21 cellular contexts compared by ENCODE assay signal in genomic region chr17:66667090-66667489, GRCh38.
DNase-seq lines count a peak whose midpoint lies in the region; ATAC-seq and TF ChIP-seq lines count a peak whose summit lies in the region.
"Had no signal": no experiment of that assay in that cellular context is flagged by ENCODE, and none has a peak within 500 bp of the region (broad histone marks: within the 10 kb centered on the region; RNA-seq: fewer than 3 reads in every experiment).

No MANE protein-coding gene starts in this region.

- H3K4me3 ChIP-seq in CD4-positive, alpha-beta memory T cell (ENCODE audit: low read length in 2 of 2) = no peak overlapping the region
- no peak overlapping the region for H3K4me3 ChIP-seq in DND-41 (ENCODE audit: low read depth in 1 of 2, low read length in 2 of 2)
- H3K4me3 ChIP-seq: gastrocnemius medialis, GM23338, uterus had no signal

- CTCF ChIA-PET in CD4-positive, alpha-beta memory T cell (lab: Charles Lee; ENCODE audit: partially characterized antibody) = no interaction called here

- H3K9me3 ChIP-seq in CD4-positive, alpha-beta memory T cell (ENCODE audit: control insufficient read depth in 1 of 2, low read length in 2 of 2) = no peaks in the 10 kb centered on the region
- H3K9me3 ChIP-seq in DND-41 (ENCODE audit: insufficient read depth, low read length, severe bottlenecking) = no peaks in the 10 kb centered on the region
- H3K9me3 ChIP-seq: gastrocnemius medialis, uterus had no signal

- peak overlapping the region; percentile 65 to 97 (median 83) for H3K27ac Mint-ChIP-seq in CD4-positive, alpha-beta memory T cell
- H3K27ac Mint-ChIP-seq in activated T-helper 1 cell treated with anti-CD3 and anti-CD28 coated beads, Interleukin-12 subunit alpha, Interleukin-12 subunit beta, Interleukin-2, Interleukin-4 antibody, amounts not matched to agents 30 ng/mL and 10 ng/mL and 1 ng/mL, durations not matched to agents 14 hours and 24 hours and 36 hours = peak overlapping the region; percentile 88
- peak overlapping the region in 9 of 10 donors; percentile 23 to 87 (median 46) for H3K27ac Mint-ChIP-seq in naive thymus-derived CD8-positive, alpha-beta T cell
- H3K27ac Mint-ChIP-seq: GM23338, progenitor cell of endocrine pancreas had no signal

- H3K36me3 Mint-ChIP-seq in CD4-positive, alpha-beta memory T cell = peaks cover 4 to 17% of the 10 kb centered on the region in 2 donors
- peaks cover 34% of the 10 kb centered on the region for H3K36me3 Mint-ChIP-seq in activated T-helper 1 cell treated with anti-CD3 and anti-CD28 coated beads, Interleukin-12 subunit alpha, Interleukin-12 subunit beta, Interleukin-2, Interleukin-4 antibody, amounts not matched to agents 30 ng/mL and 10 ng/mL and 1 ng/mL, durations not matched to agents 14 hours and 24 hours and 36 hours (ENCODE audit: low read depth)
- peaks cover 0 to 11% (median 8%) of the 10 kb centered on the region in 3 donors for H3K36me3 Mint-ChIP-seq in naive thymus-derived CD8-positive, alpha-beta T cell

- H2AFZ ChIP-seq in DND-41 (ENCODE audit: low read depth, low read length) = no peak overlapping the region
- H2AFZ ChIP-seq: GM23338 had no signal

- peaks cover 29% of the 10 kb centered on the region for H4K20me1 ChIP-seq in DND-41 (ENCODE audit: insufficient read depth, low read length)

- H3K9ac ChIP-seq in DND-41 (ENCODE audit: low read depth, low read length) = no peak overlapping the region

- DNase-seq in CD4-positive, alpha-beta memory T cell = no peak
- DNase-seq in DND-41 (no peak), NCI-H1417 treated with DMSO at 0.1 percent for 48 hours (lab: John Stamatoyannopoulos, UW) (no peak)
- no peak for DNase-seq in activated T-helper 1 cell treated with anti-CD3 and anti-CD28 coated beads, Interleukin-12 subunit alpha, Interleukin-12 subunit beta, Interleukin-2, Interleukin-4 antibody, amounts not matched to agents 30 ng/mL and 10 ng/mL and 1 ng/mL, durations not matched to agents 14 hours and 24 hours and 36 hours (ENCODE audit: low spot score)
- no peak for DNase-seq in naive thymus-derived CD8-positive, alpha-beta T cell
- DNase-seq in activated CD8-positive, alpha-beta memory T cell treated with anti-CD3 and anti-CD28 coated beads, Interleukin-2, amount 50 U/mL, for 48 hours = no peak
- DNase-seq: EL, gastrocnemius medialis, hippocampal formation, Karpas-422, left cardiac atrium, NCI-H1694, NCI-H446 treated with DMSO at 0.1 percent for 48 hours, uterus had no signal

- peaks cover 52% of the 10 kb centered on the region for H3K4me1 ChIP-seq in CD4-positive, alpha-beta memory T cell (ENCODE audit: insufficient read depth, low read length)
- peaks cover 17% of the 10 kb centered on the region for H3K4me1 ChIP-seq in DND-41 (ENCODE audit: insufficient read depth, low read length)
- H3K4me1 ChIP-seq: uterus had no signal

- H3K27me3 ChIP-seq in CD4-positive, alpha-beta memory T cell (ENCODE audit: insufficient read depth, low read length) = no peaks in the 10 kb centered on the region
- H3K27me3 ChIP-seq in DND-41 (ENCODE audit: insufficient read depth, low read length, poor library complexity) = no peaks in the 10 kb centered on the region
- H3K27me3 ChIP-seq: gastrocnemius medialis, uterus had no signal

- 0 out of 3 replicates have a peak, but pooled peaks have one; percentile 2 for ATAC-seq in DND-41 (ENCODE audit: insufficient read depth, low read depth)
- no peak for ATAC-seq in naive thymus-derived CD8-positive, alpha-beta T cell
- ATAC-seq in HG03354 (IDR thresholded peaks at IDR 0.05; ENCODE audit: poor library complexity, severe bottlenecking, unreplicated experiment) = no peak
- ATAC-seq: gastrocnemius medialis, GM23338, HepG2, left cardiac atrium, sciatic nerve had no signal

- H3K27ac ChIP-seq in CD4-positive, alpha-beta memory T cell (ENCODE audit: low read depth, low read length) = no peak overlapping the region
- H3K27ac ChIP-seq in DND-41 (ENCODE audit: low read length) = no peak overlapping the region
- H3K27ac ChIP-seq: C4-2B, gastrocnemius medialis, RWPE1, uterus had no signal

- peak overlapping the region in 7 of 8 donors; percentile 47 to 77 (median 63) for H3K4me3 Mint-ChIP-seq in CD4-positive, alpha-beta memory T cell
- peak overlapping the region; percentile 67 for H3K4me3 Mint-ChIP-seq in activated T-helper 1 cell treated with anti-CD3 and anti-CD28 coated beads, Interleukin-12 subunit alpha, Interleukin-12 subunit beta, Interleukin-2, Interleukin-4 antibody, amounts not matched to agents 30 ng/mL and 10 ng/mL and 1 ng/mL, durations not matched to agents 14 hours and 24 hours and 36 hours
- peak overlapping the region in 9 of 10 donors; percentile 23 to 77 (median 62) for H3K4me3 Mint-ChIP-seq in naive thymus-derived CD8-positive, alpha-beta T cell
- H3K4me3 Mint-ChIP-seq: GM23338 had no signal

- H3K79me2 ChIP-seq in DND-41 (ENCODE audit: insufficient read depth, low read length) = no peaks in the 10 kb centered on the region

- H3K27me3 Mint-ChIP-seq in CD4-positive, alpha-beta memory T cell = no peaks in the 10 kb centered on the region
- H3K27me3 Mint-ChIP-seq in activated T-helper 1 cell treated with anti-CD3 and anti-CD28 coated beads, Interleukin-12 subunit alpha, Interleukin-12 subunit beta, Interleukin-2, Interleukin-4 antibody, amounts not matched to agents 30 ng/mL and 10 ng/mL and 1 ng/mL, durations not matched to agents 14 hours and 24 hours and 36 hours (ENCODE audit: insufficient read depth) = peaks cover 3% of the 10 kb centered on the region
- H3K27me3 Mint-ChIP-seq in naive thymus-derived CD8-positive, alpha-beta T cell = no peaks in the 10 kb centered on the region
- H3K27me3 Mint-ChIP-seq: progenitor cell of endocrine pancreas had no signal

- POLR2A ChIA-PET in CD4-positive, alpha-beta memory T cell (lab: Charles Lee; ENCODE audit: partially characterized antibody) = no interaction called here
- POLR2A ChIA-PET in naive thymus-derived CD8-positive, alpha-beta T cell (lab: Charles Lee) = no interaction called here

- intact Hi-C loops in CD4-positive, alpha-beta memory T cell (cut with micrococcal nuclease) = no loop called here
- intact Hi-C loops in activated T-helper 1 cell treated with anti-CD3 and anti-CD28 coated beads, Interleukin-12 subunit alpha, Interleukin-12 subunit beta, Interleukin-2, Interleukin-4 antibody, amounts not matched to agents 30 ng/mL and 10 ng/mL and 1 ng/mL, durations not matched to agents 14 hours and 24 hours and 36 hours (cut with micrococcal nuclease) = loop anchor here (1.0 to 5.0 kb wide), 8 partner anchors 10 to 474 kb away; partner anchors contain the start of gene CEP112

- H3K4me2 ChIP-seq in DND-41 (ENCODE audit: insufficient read depth, low read length) = no peak overlapping the region
- H3K4me2 ChIP-seq: GM23338 had no signal

- TF ChIP-seq CTCF in DND-41 (IDR thresholded peaks at IDR 0.05; ENCODE audit: borderline replicate concordance, extremely low read depth, low read length, poor library complexity, severe bottlenecking) = no peak

- peaks cover 48 to 84% (median 67%) of the 10 kb centered on the region in 4 donors for H3K4me1 Mint-ChIP-seq in CD4-positive, alpha-beta memory T cell
- peaks cover 77% of the 10 kb centered on the region for H3K4me1 Mint-ChIP-seq in activated T-helper 1 cell treated with anti-CD3 and anti-CD28 coated beads, Interleukin-12 subunit alpha, Interleukin-12 subunit beta, Interleukin-2, Interleukin-4 antibody, amounts not matched to agents 30 ng/mL and 10 ng/mL and 1 ng/mL, durations not matched to agents 14 hours and 24 hours and 36 hours (ENCODE audit: low read depth)
- peaks cover 53 to 89% (median 79%) of the 10 kb centered on the region in 4 donors for H3K4me1 Mint-ChIP-seq in naive thymus-derived CD8-positive, alpha-beta T cell

- no peaks in the 10 kb centered on the region for H3K36me3 ChIP-seq in CD4-positive, alpha-beta memory T cell (ENCODE audit: insufficient read depth, low read length)
- H3K36me3 ChIP-seq in DND-41 (ENCODE audit: insufficient read depth, low read length) = no peaks in the 10 kb centered on the region
- H3K36me3 ChIP-seq: gastrocnemius medialis, uterus had no signal

- no peaks in the 10 kb centered on the region for H3K9me3 Mint-ChIP-seq in CD4-positive, alpha-beta memory T cell
- H3K9me3 Mint-ChIP-seq in activated T-helper 1 cell treated with anti-CD3 and anti-CD28 coated beads, Interleukin-12 subunit alpha, Interleukin-12 subunit beta, Interleukin-2, Interleukin-4 antibody, amounts not matched to agents 30 ng/mL and 10 ng/mL and 1 ng/mL, durations not matched to agents 14 hours and 24 hours and 36 hours = no peaks in the 10 kb centered on the region
- H3K9me3 Mint-ChIP-seq in naive thymus-derived CD8-positive, alpha-beta T cell = peaks cover 0 to 4% (median 0%) of the 10 kb centered on the region in 9 donors
